In genomic region chr15:47715402-47715801, GRCh38 we compare ENCODE assay signal across 21 cellular contexts. TPM values are rescaled to one million over a fixed set of nuclear protein-coding genes. Genes with fewer than 3 reads are reported as not detected.
DNase-seq lines count a peak whose midpoint lies in the region; TF ChIP-seq lines count a peak whose summit lies in the region.
"Had no signal": no experiment of that assay in that cellular context is flagged by ENCODE, and none has a peak within 500 bp of the region (broad histone marks: within the 10 kb centered on the region; RNA-seq: fewer than 3 reads in every experiment).

No MANE protein-coding gene starts in this region.

- no peak overlapping the region for H2AFZ ChIP-seq in neuronal stem cell (ENCODE audit: low read length)

- no peak for TF ChIP-seq CTCF in vagina (IDR thresholded peaks at IDR 0.05)

- H2BK15ac ChIP-seq in neuronal stem cell (ENCODE audit: low read length): no peak overlapping the region

- no peaks in the 10 kb centered on the region for H3K36me3 ChIP-seq in neuronal stem cell (replicated peaks in 1 of 2; ENCODE audit: control insufficient read depth in 2 of 2, insufficient read depth in 2 of 2, low read length in 2 of 2)
- H3K36me3 ChIP-seq in vagina: no peaks in the 10 kb centered on the region
- H3K36me3 ChIP-seq: BE2C had no signal

- TF ChIP-seq POLR2A in vagina (IDR thresholded peaks at IDR 0.05): no peak

- H3K36me3 Mint-ChIP-seq in activated T-helper 2 cell treated with anti-CD3 and anti-CD28 coated beads, Interferon-gamma antibody, Interleukin-2, Interleukin-4, amounts not matched to agents 10 μg/mL and 5 μg/mL and 100 μg/mL, durations not matched to agents 14 hours and 24 hours and 36 hours (ENCODE audit: low read depth): no peaks in the 10 kb centered on the region
- H3K36me3 Mint-ChIP-seq: CD4-positive, alpha-beta memory T cell; IgD-negative memory B cell had no signal

- H3K4me1 ChIP-seq in neuronal stem cell (ENCODE audit: control insufficient read depth in 2 of 2, insufficient read depth in 1 of 2, low read depth in 1 of 2, low read length in 2 of 2): peaks cover 4 to 6% of the 10 kb centered on the region in 2 donors
- H3K4me1 ChIP-seq in vagina: peaks cover 20% of the 10 kb centered on the region
- H3K4me1 ChIP-seq: BE2C had no signal

- no CpG with 5 or more reads among the region's 7 CpGs for WGBS in neuronal stem cell (ENCODE audit: extremely low coverage in 2 of 2, insufficient read length in 2 of 2, insufficient replicate concordance in 1 of 2), 2 donors

- H3K4me3 ChIP-seq in neuronal stem cell (ENCODE audit: low read length in 2 of 2) (no peak overlapping the region), vagina (no peak overlapping the region)

- no peak overlapping the region for H3K14ac ChIP-seq in neuronal stem cell (ENCODE audit: low read length)

- no peak overlapping the region for H3K9ac ChIP-seq in neuronal stem cell (ENCODE audit: low read depth, low read length, poor library complexity)

- no peaks in the 10 kb centered on the region for H3K79me1 ChIP-seq in neuronal stem cell (ENCODE audit: low read depth, low read length)

- no peak overlapping the region for H3K4me3 Mint-ChIP-seq in activated T-helper 2 cell treated with anti-CD3 and anti-CD28 coated beads, Interferon-gamma antibody, Interleukin-2, Interleukin-4, amounts not matched to agents 10 μg/mL and 5 μg/mL and 100 μg/mL, durations not matched to agents 14 hours and 24 hours and 36 hours (ENCODE audit: low read depth)
- H3K4me3 Mint-ChIP-seq: CD4-positive, alpha-beta memory T cell; IgD-negative memory B cell had no signal

- H3K27ac ChIP-seq in neuronal stem cell (replicated peaks; ENCODE audit: low read length) (peak overlapping the region; percentile 41), vagina (peak overlapping the region; percentile 85)
- H3K27ac ChIP-seq: 22Rv1 had no signal

- no peak overlapping the region for H2BK12ac ChIP-seq in neuronal stem cell (ENCODE audit: low read length)

- no peaks in the 10 kb centered on the region for H3K9me3 Mint-ChIP-seq in activated T-helper 2 cell treated with anti-CD3 and anti-CD28 coated beads, Interferon-gamma antibody, Interleukin-2, Interleukin-4, amounts not matched to agents 10 μg/mL and 5 μg/mL and 100 μg/mL, durations not matched to agents 14 hours and 24 hours and 36 hours
- H3K9me3 Mint-ChIP-seq: IgD-negative memory B cell had no signal

- no peak overlapping the region for H2BK5ac ChIP-seq in neuronal stem cell (ENCODE audit: low read length)

- H3K9me3 ChIP-seq in neuronal stem cell (replicated peaks in 1 of 2; ENCODE audit: control insufficient read depth in 2 of 2, insufficient read depth in 1 of 2, low read depth in 1 of 2, low read length in 2 of 2) (no peaks in the 10 kb centered on the region), vagina (no peaks in the 10 kb centered on the region)
- H3K9me3 ChIP-seq: BE2C had no signal

- no peak overlapping the region for H3K4ac ChIP-seq in neuronal stem cell (ENCODE audit: low read length)

- peak; percentile 36 for DNase-seq in NCI-H1092 treated with DMSO at 0.1 percent for 48 hours (lab: John Stamatoyannopoulos, UW)
- no peak for DNase-seq in NCI-H1092 (lab: John Stamatoyannopoulos, UW)
- peak; percentile 69 for DNase-seq in globus pallidus (ENCODE audit: low spot score)
- DNase-seq in neuronal stem cell (ENCODE audit: low spot score): no peak
- DNase-seq in vagina (ENCODE audit: extremely low spot score in 2 of 2): no peak
- DNase-seq in activated effector memory CD4-positive, alpha-beta T cell treated with anti-CD3 and anti-CD28 coated beads, Interleukin-2, amount 50 U/mL, for 16 hours: no peak
- DNase-seq in activated T-helper 2 cell treated with anti-CD3 and anti-CD28 coated beads, Interferon-gamma antibody, Interleukin-2, Interleukin-4, amounts not matched to agents 10 μg/mL and 5 μg/mL and 100 μg/mL, durations not matched to agents 14 hours and 24 hours and 36 hours (ENCODE audit: low spot score): no peak
- DNase-seq in DMS153 treated with DMSO at 0.1 percent for 48 hours (lab: John Stamatoyannopoulos, UW; ENCODE audit: unreplicated experiment): no peak
- DNase-seq: BE2C; Calu3; CD4-positive, alpha-beta memory T cell; DMS79; H9; Kasumi-1; MM.1S; NCI-H187; NCI-H226; NCI-H526 had no signal

- no peak overlapping the region for H4K8ac ChIP-seq in neuronal stem cell (ENCODE audit: low read depth, low read length)

- no peak overlapping the region for H3K27ac Mint-ChIP-seq in activated T-helper 2 cell treated with anti-CD3 and anti-CD28 coated beads, Interferon-gamma antibody, Interleukin-2, Interleukin-4, amounts not matched to agents 10 μg/mL and 5 μg/mL and 100 μg/mL, durations not matched to agents 14 hours and 24 hours and 36 hours
- H3K27ac Mint-ChIP-seq: CD4-positive, alpha-beta memory T cell; H9; IgD-negative memory B cell had no signal

- H2BK120ac ChIP-seq in neuronal stem cell (ENCODE audit: low read depth, low read length): no peak overlapping the region

- H4K91ac ChIP-seq in neuronal stem cell (ENCODE audit: low read depth, low read length, poor library complexity): no peak overlapping the region

- H3K27me3 ChIP-seq in neuronal stem cell (ENCODE audit: control insufficient read depth in 3 of 3, insufficient read depth in 3 of 3, low read depth in 1 of 3, low read length in 3 of 3): peaks cover 0 to 59% (median 0%) of the 10 kb centered on the region in 3 experiments
- H3K27me3 ChIP-seq in vagina: no peaks in the 10 kb centered on the region
- H3K27me3 ChIP-seq: BE2C had no signal

- H3K18ac ChIP-seq in neuronal stem cell (ENCODE audit: low read length): no peak overlapping the region

- no peaks in the 10 kb centered on the region for H3K4me1 Mint-ChIP-seq in activated T-helper 2 cell treated with anti-CD3 and anti-CD28 coated beads, Interferon-gamma antibody, Interleukin-2, Interleukin-4, amounts not matched to agents 10 μg/mL and 5 μg/mL and 100 μg/mL, durations not matched to agents 14 hours and 24 hours and 36 hours (ENCODE audit: low read depth)

- intact Hi-C loops in vagina (cut with DNase I): no loop called here
- intact Hi-C loops in activated T-helper 2 cell treated with anti-CD3 and anti-CD28 coated beads, Interferon-gamma antibody, Interleukin-2, Interleukin-4, amounts not matched to agents 10 μg/mL and 5 μg/mL and 100 μg/mL, durations not matched to agents 14 hours and 24 hours and 36 hours (cut with micrococcal nuclease): loop anchor here (10.0 kb wide), 2 partner anchors 521 to 569 kb away; no protein-coding TSS in a partner anchor

- H2AK5ac ChIP-seq in neuronal stem cell (ENCODE audit: low read depth, low read length): no peak overlapping the region

- peaks cover 48% of the 10 kb centered on the region for H3K27me3 Mint-ChIP-seq in activated T-helper 2 cell treated with anti-CD3 and anti-CD28 coated beads, Interferon-gamma antibody, Interleukin-2, Interleukin-4, amounts not matched to agents 10 μg/mL and 5 μg/mL and 100 μg/mL, durations not matched to agents 14 hours and 24 hours and 36 hours (ENCODE audit: low read depth)

- H3K23ac ChIP-seq in neuronal stem cell (ENCODE audit: low read depth, low read length, poor library complexity): no peak overlapping the region

- no peak overlapping the region for H3K4me2 ChIP-seq in neuronal stem cell (ENCODE audit: insufficient read depth, low read length, poor library complexity, severe bottlenecking)

RNA-seq across cellular contexts. Expression of gene SEMA6D, which starts 1.9 kb away (rescaled TPM):
- 2.7 TPM for polyA plus RNA-seq in neuronal stem cell (2013, experiment 1 of 2)
- polyA plus RNA-seq in neuronal stem cell (2013, experiment 2 of 2): 2.8 TPM
- total RNA-seq in vagina: 34.9 TPM
- total RNA-seq in activated T-helper 2 cell treated with anti-CD3 and anti-CD28 coated beads, Interferon-gamma antibody, Interleukin-2, Interleukin-4, amounts not matched to agents 10 μg/mL and 5 μg/mL and 100 μg/mL, durations not matched to agents 14 hours and 24 hours and 36 hours: not detected in 2 replicates
- total RNA-seq: Calu3; CD4-positive, alpha-beta memory T cell; G401 had no signal
- polyA plus RNA-seq: CD4-positive, alpha-beta memory T cell; IgD-negative memory B cell had no signal

Comparison
In these comparisons a context has a peak if more than half of its experiments do, and no peak if none do; other contexts are left out.
1. DNase-seq: peak in NCI-H1092 treated with DMSO at 0.1 percent for 48 hours (single experiment) and globus pallidus (single experiment); none in NCI-H1092 (single experiment), neuronal stem cell (single experiment), vagina (0 of 2), activated effector memory CD4-positive, alpha-beta T cell treated with anti-CD3 and anti-CD28 coated beads, Interleukin-2, amount 50 U/mL, for 16 hours (single experiment), activated T-helper 2 cell treated with anti-CD3 and anti-CD28 coated beads, Interferon-gamma antibody, Interleukin-2, Interleukin-4, amounts not matched to agents 10 μg/mL and 5 μg/mL and 100 μg/mL, durations not matched to agents 14 hours and 24 hours and 36 hours (single experiment) and DMS153 treated with DMSO at 0.1 percent for 48 hours (single experiment).
2. RNA of gene SEMA6D, which starts 1.9 kb away (total RNA-seq): 34.9 TPM in vagina (single experiment); not detected in activated T-helper 2 cell treated with anti-CD3 and anti-CD28 coated beads, Interferon-gamma antibody, Interleukin-2, Interleukin-4, amounts not matched to agents 10 μg/mL and 5 μg/mL and 100 μg/mL, durations not matched to agents 14 hours and 24 hours and 36 hours; every median in the first group is over 10 times any median in the second.